In the genomic region with DNA sequence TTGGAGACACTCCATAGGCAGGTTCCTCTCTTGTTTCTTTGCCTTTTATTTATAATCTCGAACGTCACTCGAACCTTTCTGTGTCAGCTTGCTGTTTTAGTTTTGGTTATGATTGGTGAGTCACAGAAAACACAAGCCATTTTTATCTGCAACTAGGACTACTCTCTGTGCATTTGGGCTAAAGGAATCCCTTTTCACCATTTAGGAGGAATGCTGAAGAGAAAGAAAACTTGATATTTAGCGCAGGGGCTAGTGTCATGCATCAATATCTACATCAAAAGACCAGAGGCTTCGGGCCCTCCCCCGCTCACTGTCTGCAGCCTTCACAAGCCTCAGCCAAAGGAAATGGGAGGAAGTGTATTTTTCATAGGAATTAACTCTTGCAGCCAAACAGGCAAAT, we compare ENCODE assay signal across 10 cellular contexts.
DNase-seq lines count a peak whose midpoint lies in the region; ATAC-seq and TF ChIP-seq lines count a peak whose summit lies in the region.
"Had no signal": no experiment of that assay in that cellular context is flagged by ENCODE, and none has a peak within 500 bp of the region (broad histone marks: within the 10 kb centered on the region; RNA-seq: fewer than 3 reads in every experiment).

No MANE protein-coding gene starts in this region.

- H3K4me1 ChIP-seq in ACC112 (ENCODE audit: control insufficient read depth, insufficient read depth, low read length, unreplicated experiment) (peaks cover 24% of the 10 kb centered on the region), upper lobe of left lung (peaks cover 0 to 15% (median 11%) of the 10 kb centered on the region in 4 donors)

- peak; percentile 27 for DNase-seq in kidney tubule cell (ENCODE audit: low spot score)
- DNase-seq in stimulated activated CD4-positive, alpha-beta T cell treated with anti-CD3 and anti-CD28 coated beads, Interleukin-12 subunit alpha, Interleukin-12 subunit beta, amount 100 ng/mL, for 4 hours = no peak
- no peak for DNase-seq in upper lobe of left lung
- DNase-seq in DMS53 (lab: John Stamatoyannopoulos, UW) = no peak
- DNase-seq: cortex of kidney had no signal

- no peak for TF ChIP-seq POLR2A in upper lobe of left lung (IDR thresholded peaks at IDR 0.05)

- H3K9me3 ChIP-seq in upper lobe of left lung = no peaks in the 10 kb centered on the region
- H3K9me3 ChIP-seq: ovary had no signal

- TF ChIP-seq CTCF in upper lobe of left lung (IDR thresholded peaks at IDR 0.05) = no peak

- no peaks in the 10 kb centered on the region for H3K36me3 ChIP-seq in ACC112 (ENCODE audit: insufficient read depth, low read length)
- no peaks in the 10 kb centered on the region for H3K36me3 ChIP-seq in upper lobe of left lung
- H3K36me3 ChIP-seq: ovary had no signal

- H3K27ac ChIP-seq in ACC112 (ENCODE audit: low read depth, low read length) (peak overlapping the region; percentile 61), angular gyrus (ENCODE audit: low read depth, low read length) (peak overlapping the region; percentile 33), upper lobe of left lung (no peak overlapping the region)

- H3K4me3 ChIP-seq in ACC112 (ENCODE audit: low read depth, low read length) = 0 out of 2 replicates have a peak overlapping the region, but pooled peaks have one; percentile 18
- no peak overlapping the region for H3K4me3 ChIP-seq in upper lobe of left lung
- H3K4me3 ChIP-seq: ovary had no signal

- no peaks in the 10 kb centered on the region for H3K79me2 ChIP-seq in ACC112 (ENCODE audit: control insufficient read depth, insufficient read depth, low read length, unreplicated experiment)

- ATAC-seq in HG03196 (IDR thresholded peaks at IDR 0.05; ENCODE audit: unreplicated experiment) (peak; percentile 12), HG03280 (IDR thresholded peaks at IDR 0.05; ENCODE audit: unreplicated experiment) (no peak), upper lobe of left lung (ENCODE audit: low FRiP score in 2 of 2) (no peak)

- H2AFZ ChIP-seq in ACC112 (ENCODE audit: low read length, unreplicated experiment) = peak overlapping the region; percentile 27

- H3K27me3 ChIP-seq in ACC112 (ENCODE audit: insufficient read depth, low read length) (no peaks in the 10 kb centered on the region), upper lobe of left lung (no peaks in the 10 kb centered on the region)
- H3K27me3 ChIP-seq: ovary had no signal

- TF ChIP-seq EP300 in upper lobe of left lung (IDR thresholded peaks at IDR 0.05) = no peak

- 54 to 59% methylated on average over 6 of the region's 6 CpGs for WGBS in upper lobe of left lung, 2 donors

Comparison
In these comparisons a context has a peak if more than half of its experiments do, and no peak if none do; other contexts are left out.
1. H3K27ac ChIP-seq: peak in ACC112 (single experiment) and angular gyrus (single experiment); none in upper lobe of left lung (0 of 4).